ENCODE assay signal across 1 cellular context in the genomic region with DNA sequence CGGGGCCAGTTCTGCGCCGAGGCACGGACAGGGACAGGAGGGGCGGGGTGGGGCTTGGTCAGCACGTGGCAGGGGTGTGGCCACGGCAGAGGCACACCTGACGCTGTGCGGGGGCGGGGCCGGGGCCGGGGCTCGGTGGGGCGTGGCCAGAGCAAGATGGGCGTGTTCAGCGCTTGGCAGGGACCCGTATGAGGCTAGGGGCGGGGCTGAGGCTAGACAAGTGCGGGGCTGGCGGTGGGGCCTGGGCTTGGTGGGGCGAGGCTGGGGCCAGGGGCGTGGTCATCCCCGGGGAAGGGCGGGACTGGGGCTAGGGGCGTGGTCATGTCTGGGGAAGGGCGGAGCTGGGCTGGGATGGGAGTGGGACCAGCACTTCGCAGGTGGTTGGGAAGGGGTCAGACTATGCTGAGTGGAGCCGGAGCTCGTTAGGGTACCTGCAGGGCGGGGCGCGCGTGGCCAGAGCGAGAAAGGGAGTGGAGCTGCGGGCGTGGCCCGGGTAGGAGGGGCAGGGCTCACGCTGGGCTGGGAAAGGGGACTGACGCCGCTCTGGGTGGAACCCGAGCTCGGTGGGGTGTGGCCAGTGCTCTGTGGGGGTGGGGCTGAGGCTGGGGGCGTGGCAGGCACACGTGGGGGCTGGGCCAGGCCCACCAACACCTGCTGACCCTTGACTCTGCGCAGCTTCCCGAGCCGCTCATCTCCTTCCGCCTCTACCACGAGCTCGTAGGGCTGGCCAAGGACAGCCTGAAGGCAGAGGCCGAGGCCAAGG.
TF ChIP-seq lines count a peak whose summit lies in the region.

No MANE protein-coding gene starts in this region.

TF ChIP-seq in GM12878, 131 proteins besides CTCF, POLR2A, EP300 and RAD21:
- TF ChIP-seq CREM (IDR thresholded peaks at IDR 0.05; ENCODE audit: low read depth), result no peak
- no peak for TF ChIP-seq ZNF207 (IDR thresholded peaks at IDR 0.05; ENCODE audit: borderline replicate concordance)
- no peak for TF ChIP-seq ZNF384 (IDR thresholded peaks at IDR 0.05; ENCODE audit: borderline replicate concordance, low read depth, low read length)
- TF ChIP-seq TCF12 (IDR thresholded peaks at IDR 0.05; ENCODE audit: low read depth, low read length), result no peak
- TF ChIP-seq WRNIP1 (IDR thresholded peaks at IDR 0.05; ENCODE audit: borderline replicate concordance, low read depth, low read length), result no peak
- no peak for TF ChIP-seq POU2F2 (IDR thresholded peaks at IDR 0.05; ENCODE audit: borderline replicate concordance, low read depth, low read length)
- no peak for TF ChIP-seq RELA (IDR thresholded peaks at IDR 0.05; ENCODE audit: borderline replicate concordance, partially characterized antibody)
- TF ChIP-seq BHLHE40 (IDR thresholded peaks at IDR 0.05; ENCODE audit: borderline replicate concordance in 1 of 2, low read depth in 2 of 2, low read length in 1 of 2), result peak; percentile 24 to 36; a peak in 2 of 4 replicates
- TF ChIP-seq, protein P1, sequence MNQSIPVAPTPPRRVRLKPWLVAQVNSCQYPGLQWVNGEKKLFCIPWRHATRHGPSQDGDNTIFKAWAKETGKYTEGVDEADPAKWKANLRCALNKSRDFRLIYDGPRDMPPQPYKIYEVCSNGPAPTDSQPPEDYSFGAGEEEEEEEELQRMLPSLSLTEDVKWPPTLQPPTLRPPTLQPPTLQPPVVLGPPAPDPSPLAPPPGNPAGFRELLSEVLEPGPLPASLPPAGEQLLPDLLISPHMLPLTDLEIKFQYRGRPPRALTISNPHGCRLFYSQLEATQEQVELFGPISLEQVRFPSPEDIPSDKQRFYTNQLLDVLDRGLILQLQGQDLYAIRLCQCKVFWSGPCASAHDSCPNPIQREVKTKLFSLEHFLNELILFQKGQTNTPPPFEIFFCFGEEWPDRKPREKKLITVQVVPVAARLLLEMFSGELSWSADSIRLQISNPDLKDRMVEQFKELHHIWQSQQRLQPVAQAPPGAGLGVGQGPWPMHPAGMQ (IDR thresholded peaks at IDR 0.05; ENCODE audit: borderline replicate concordance), result no peak
- no peak for TF ChIP-seq PAX8 (IDR thresholded peaks at IDR 0.05)
- peak in 1 of 2 experiments; percentile 81; a peak in 2 of 3 replicates for TF ChIP-seq EGR1 (IDR thresholded peaks at IDR 0.05; ENCODE audit: borderline replicate concordance in 1 of 2, low read depth in 2 of 2, low read length in 2 of 2)
- no peak for TF ChIP-seq IKZF2 (IDR thresholded peaks at IDR 0.05)
- TF ChIP-seq RAD51 (IDR thresholded peaks at IDR 0.05), result no peak
- TF ChIP-seq, protein P2, sequence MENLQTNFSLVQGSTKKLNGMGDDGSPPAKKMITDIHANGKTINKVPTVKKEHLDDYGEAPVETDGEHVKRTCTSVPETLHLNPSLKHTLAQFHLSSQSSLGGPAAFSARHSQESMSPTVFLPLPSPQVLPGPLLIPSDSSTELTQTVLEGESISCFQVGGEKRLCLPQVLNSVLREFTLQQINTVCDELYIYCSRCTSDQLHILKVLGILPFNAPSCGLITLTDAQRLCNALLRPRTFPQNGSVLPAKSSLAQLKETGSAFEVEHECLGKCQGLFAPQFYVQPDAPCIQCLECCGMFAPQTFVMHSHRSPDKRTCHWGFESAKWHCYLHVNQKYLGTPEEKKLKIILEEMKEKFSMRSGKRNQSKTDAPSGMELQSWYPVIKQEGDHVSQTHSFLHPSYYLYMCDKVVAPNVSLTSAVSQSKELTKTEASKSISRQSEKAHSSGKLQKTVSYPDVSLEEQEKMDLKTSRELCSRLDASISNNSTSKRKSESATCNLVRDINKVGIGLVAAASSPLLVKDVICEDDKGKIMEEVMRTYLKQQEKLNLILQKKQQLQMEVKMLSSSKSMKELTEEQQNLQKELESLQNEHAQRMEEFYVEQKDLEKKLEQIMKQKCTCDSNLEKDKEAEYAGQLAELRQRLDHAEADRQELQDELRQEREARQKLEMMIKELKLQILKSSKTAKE (IDR thresholded peaks at IDR 0.05; ENCODE audit: low read depth, poor library complexity, severe bottlenecking), result no peak
- peak; percentile 93 for TF ChIP-seq HDGF (IDR thresholded peaks at IDR 0.05)
- TF ChIP-seq BCL11A (IDR thresholded peaks at IDR 0.05; ENCODE audit: low read depth, low read length), result no peak
- TF ChIP-seq, protein P3, sequence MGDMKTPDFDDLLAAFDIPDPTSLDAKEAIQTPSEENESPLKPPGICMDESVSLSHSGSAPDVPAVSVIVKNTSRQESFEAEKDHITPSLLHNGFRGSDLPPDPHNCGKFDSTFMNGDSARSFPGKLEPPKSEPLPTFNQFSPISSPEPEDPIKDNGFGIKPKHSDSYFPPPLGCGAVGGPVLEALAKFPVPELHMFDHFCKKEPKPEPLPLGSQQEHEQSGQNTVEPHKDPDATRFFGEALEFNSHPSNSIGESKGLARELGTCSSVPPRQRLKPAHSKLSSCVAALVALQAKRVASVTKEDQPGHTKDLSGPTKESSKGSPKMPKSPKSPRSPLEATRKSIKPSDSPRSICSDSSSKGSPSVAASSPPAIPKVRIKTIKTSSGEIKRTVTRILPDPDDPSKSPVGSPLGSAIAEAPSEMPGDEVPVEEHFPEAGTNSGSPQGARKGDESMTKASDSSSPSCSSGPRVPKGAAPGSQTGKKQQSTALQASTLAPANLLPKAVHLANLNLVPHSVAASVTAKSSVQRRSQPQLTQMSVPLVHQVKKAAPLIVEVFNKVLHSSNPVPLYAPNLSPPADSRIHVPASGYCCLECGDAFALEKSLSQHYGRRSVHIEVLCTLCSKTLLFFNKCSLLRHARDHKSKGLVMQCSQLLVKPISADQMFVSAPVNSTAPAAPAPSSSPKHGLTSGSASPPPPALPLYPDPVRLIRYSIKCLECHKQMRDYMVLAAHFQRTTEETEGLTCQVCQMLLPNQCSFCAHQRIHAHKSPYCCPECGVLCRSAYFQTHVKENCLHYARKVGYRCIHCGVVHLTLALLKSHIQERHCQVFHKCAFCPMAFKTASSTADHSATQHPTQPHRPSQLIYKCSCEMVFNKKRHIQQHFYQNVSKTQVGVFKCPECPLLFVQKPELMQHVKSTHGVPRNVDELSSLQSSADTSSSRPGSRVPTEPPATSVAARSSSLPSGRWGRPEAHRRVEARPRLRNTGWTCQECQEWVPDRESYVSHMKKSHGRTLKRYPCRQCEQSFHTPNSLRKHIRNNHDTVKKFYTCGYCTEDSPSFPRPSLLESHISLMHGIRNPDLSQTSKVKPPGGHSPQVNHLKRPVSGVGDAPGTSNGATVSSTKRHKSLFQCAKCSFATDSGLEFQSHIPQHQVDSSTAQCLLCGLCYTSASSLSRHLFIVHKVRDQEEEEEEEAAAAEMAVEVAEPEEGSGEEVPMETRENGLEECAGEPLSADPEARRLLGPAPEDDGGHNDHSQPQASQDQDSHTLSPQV (IDR thresholded peaks at IDR 0.05), result no peak
- no peak for TF ChIP-seq TCF3 (IDR thresholded peaks at IDR 0.05; ENCODE audit: borderline replicate concordance, insufficient read depth, low read depth, low read length)
- no peak for TF ChIP-seq MYC (IDR thresholded peaks at IDR 0.05; ENCODE audit: insufficient read depth, insufficient read length, insufficient replicate concordance, low read length, severe bottlenecking)
- TF ChIP-seq EZH2 (IDR thresholded peaks at IDR 0.05; ENCODE audit: borderline replicate concordance, control insufficient read depth, low read depth, low read length), result no peak
- TF ChIP-seq SRF (IDR thresholded peaks at IDR 0.05; ENCODE audit: low read depth in 2 of 2, low read length in 2 of 2), result no peak
- TF ChIP-seq NR2F1 (conservative IDR thresholded peaks at IDR 0.05), result no peak
- TF ChIP-seq TARDBP (IDR thresholded peaks at IDR 0.05; ENCODE audit: borderline replicate concordance), result no peak
- no peak for TF ChIP-seq STAT3 (IDR thresholded peaks at IDR 0.05; ENCODE audit: low read depth, low read length)
- TF ChIP-seq, protein P4, sequence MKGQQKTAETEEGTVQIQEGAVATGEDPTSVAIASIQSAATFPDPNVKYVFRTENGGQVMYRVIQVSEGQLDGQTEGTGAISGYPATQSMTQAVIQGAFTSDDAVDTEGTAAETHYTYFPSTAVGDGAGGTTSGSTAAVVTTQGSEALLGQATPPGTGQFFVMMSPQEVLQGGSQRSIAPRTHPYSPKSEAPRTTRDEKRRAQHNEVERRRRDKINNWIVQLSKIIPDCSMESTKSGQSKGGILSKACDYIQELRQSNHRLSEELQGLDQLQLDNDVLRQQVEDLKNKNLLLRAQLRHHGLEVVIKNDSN (IDR thresholded peaks at IDR 0.05; ENCODE audit: borderline replicate concordance, extremely low read length, insufficient read depth, low read depth, low read length), result peak; percentile 26
- TF ChIP-seq ATF7 (IDR thresholded peaks at IDR 0.05; ENCODE audit: low read depth), result no peak
- no peak for TF ChIP-seq KLF5 (IDR thresholded peaks at IDR 0.05; ENCODE audit: partially characterized antibody)
- no peak for TF ChIP-seq RFX5 (IDR thresholded peaks at IDR 0.05; ENCODE audit: low read depth, low read length)
